24 cellular contexts compared by ENCODE assay signal in genomic region chr16:81535679-81536360, GRCh38.
"Had no signal": no experiment of that assay in that cellular context is flagged by ENCODE, and none has a peak within 500 bp of the region (broad histone marks: within the 10 kb centered on the region; RNA-seq: fewer than 3 reads in every experiment).

No MANE protein-coding gene starts in this region.

- H3K36me3 Mint-ChIP-seq: activated CD4-positive, alpha-beta memory T cell treated with anti-CD3 and anti-CD28 coated beads for 36 hours had no signal

- FAIRE-seq: bronchial epithelial cell had no signal

- H3K4me2 ChIP-seq: KMS-11 had no signal

- H3K4me1 Mint-ChIP-seq: activated CD4-positive, alpha-beta T cell treated with anti-CD3 and anti-CD28 coated beads, Interleukin-2, amount 10 ng/mL, durations not matched to agents 7 days and 5 days had no signal

- ATAC-seq: body of pancreas, Right ventricle myocardium inferior, T-cell had no signal

- H3K9ac ChIP-seq: KMS-11 had no signal

- H3K27ac ChIP-seq: body of pancreas, KMS-11, SK-N-MC, VCaP had no signal

- H3K9me3 Mint-ChIP-seq: activated CD4-positive, alpha-beta memory T cell treated with anti-CD3 and anti-CD28 coated beads for 36 hours; activated CD4-positive, alpha-beta T cell treated with anti-CD3 and anti-CD28 coated beads, Interleukin-2, amount 10 ng/mL, durations not matched to agents 7 days and 5 days; activated T-helper 2 cell treated with anti-CD3 and anti-CD28 coated beads, Interferon-gamma antibody, Interleukin-2, Interleukin-4, amounts not matched to agents 10 μg/mL and 5 μg/mL and 100 μg/mL, durations not matched to agents 14 hours and 24 hours and 36 hours; T-cell had no signal

- H3K4me3 ChIP-seq: body of pancreas, SK-N-MC had no signal

- H3K27ac Mint-ChIP-seq: activated CD4-positive, alpha-beta memory T cell treated with anti-CD3 and anti-CD28 coated beads for 36 hours; activated CD4-positive, alpha-beta T cell treated with anti-CD3 and anti-CD28 coated beads, Interleukin-2, amount 10 ng/mL, durations not matched to agents 7 days and 5 days; activated T-helper 2 cell treated with anti-CD3 and anti-CD28 coated beads, Interferon-gamma antibody, Interleukin-2, Interleukin-4, amounts not matched to agents 10 μg/mL and 5 μg/mL and 100 μg/mL, durations not matched to agents 14 hours and 24 hours and 36 hours; T-cell had no signal

- H3K9me3 ChIP-seq: body of pancreas had no signal

- H3K4me3 Mint-ChIP-seq: activated CD4-positive, alpha-beta memory T cell treated with anti-CD3 and anti-CD28 coated beads for 36 hours; activated CD4-positive, alpha-beta T cell treated with anti-CD3 and anti-CD28 coated beads, Interleukin-2, amount 10 ng/mL, durations not matched to agents 7 days and 5 days; T-cell had no signal

- DNase-seq: activated CD4-positive, alpha-beta memory T cell treated with anti-CD3 and anti-CD28 coated beads for 36 hours; activated CD4-positive, alpha-beta T cell treated with anti-CD3 and anti-CD28 coated beads, Interleukin-2, amount 10 ng/mL, durations not matched to agents 7 days and 5 days; activated CD4-positive, CD25-positive, alpha-beta regulatory T cell; activated gamma-delta T cell treated with Interleukin-2 at 50 U/mL for 16 hours; activated naive CD4-positive, alpha-beta T cell treated with anti-CD3 and anti-CD28 coated beads, Interleukin-2, amount 50 U/mL, for 16 hours; activated T-cell treated with anti-CD3 and anti-CD28 coated beads for 4 hours; activated T-cell treated with anti-CD3 and anti-CD28 coated beads, Interleukin-2, amount 50 U/mL, for 48 hours; body of pancreas; NCI-H1092; NCI-H1417; NCI-H2029; NCI-H2107; NCI-H2171 treated with DMSO at 0.1 percent for 48 hours; NCI-H226; NCI-H526 treated with DMSO at 0.1 percent for 48 hours; NCI-H82; RPMI8226; T-cell had no signal

- H3K27me3 ChIP-seq: body of pancreas had no signal

- H3K27me3 Mint-ChIP-seq: activated CD4-positive, alpha-beta memory T cell treated with anti-CD3 and anti-CD28 coated beads for 36 hours; activated CD4-positive, alpha-beta T cell treated with anti-CD3 and anti-CD28 coated beads, Interleukin-2, amount 10 ng/mL, durations not matched to agents 7 days and 5 days; T-cell had no signal
